ENCODE assay signal across 19 cellular contexts in genomic region chr11:121615506-121615905, GRCh38.
DNase-seq lines count a peak whose midpoint lies in the region; ATAC-seq and TF ChIP-seq lines count a peak whose summit lies in the region.
"Had no signal": no experiment of that assay in that cellular context is flagged by ENCODE, and none has a peak within 500 bp of the region (broad histone marks: within the 10 kb centered on the region; RNA-seq: fewer than 3 reads in every experiment).

No MANE protein-coding gene starts in this region.

- H3K36me3 ChIP-seq in CD4-positive, CD25-positive, alpha-beta regulatory T cell (ENCODE audit: control insufficient read depth, insufficient read depth, low read length) = peaks cover 100% of the 10 kb centered on the region
- H3K36me3 ChIP-seq in IMR-90 (ENCODE audit: control insufficient read depth, insufficient read depth, low read length) = no peaks in the 10 kb centered on the region
- no peaks in the 10 kb centered on the region for H3K36me3 ChIP-seq in brain microvascular endothelial cell (replicated peaks)

- H3K36me3 Mint-ChIP-seq in CD4-positive, CD25-positive, alpha-beta regulatory T cell = peaks cover 84% of the 10 kb centered on the region

- TF ChIP-seq CTCF in IMR-90 (conservative IDR thresholded peaks at IDR 0.05; ENCODE audit: low read depth, low read length) (no peak), brain microvascular endothelial cell (IDR thresholded peaks at IDR 0.05; ENCODE audit: low read depth, low read length, missing control alignments) (no peak), coronary artery (IDR thresholded peaks at IDR 0.05) (no peak)

- H3K9me3 ChIP-seq in CD4-positive, CD25-positive, alpha-beta regulatory T cell (ENCODE audit: control insufficient read depth in 2 of 2, low read length in 2 of 2) = no peaks in the 10 kb centered on the region
- no peaks in the 10 kb centered on the region for H3K9me3 ChIP-seq in IMR-90 (ENCODE audit: control insufficient read depth, insufficient read depth, low read length)
- H3K9me3 ChIP-seq: gastroesophageal sphincter, right lobe of liver had no signal

- peaks cover 0 to 8% (median 1%) of the 10 kb centered on the region in 4 donors for H3K4me1 Mint-ChIP-seq in CD4-positive, CD25-positive, alpha-beta regulatory T cell
- H3K4me1 Mint-ChIP-seq: activated CD4-positive, alpha-beta T cell treated with anti-CD3 and anti-CD28 coated beads, Interleukin-2, amount 10 ng/mL, durations not matched to agents 7 days and 5 days; B cell had no signal

- WGBS in IMR-90 (ENCODE audit: extremely low coverage in 2 of 2, insufficient read length in 1 of 2), 2 experiments = no CpG with 5 or more reads among the region's 3 CpGs

- H3K9me3 Mint-ChIP-seq in CD4-positive, CD25-positive, alpha-beta regulatory T cell = no peaks in the 10 kb centered on the region
- H3K9me3 Mint-ChIP-seq: activated CD4-positive, alpha-beta T cell treated with anti-CD3 and anti-CD28 coated beads, Interleukin-2, amount 10 ng/mL, durations not matched to agents 7 days and 5 days; activated naive CD8-positive, alpha-beta T cell treated with anti-CD3 and anti-CD28 coated beads, Interleukin-2, amount 10 ng/mL, durations not matched to agents 7 days and 5 days had no signal

- DNase-seq in CD4-positive, CD25-positive, alpha-beta regulatory T cell = no peak
- peak; percentile 82 for DNase-seq in IMR-90
- peak; percentile 46 for DNase-seq in brain microvascular endothelial cell
- peak; percentile 60 for DNase-seq in kidney tubule cell (ENCODE audit: low spot score)
- DNase-seq in left ventricle myocardium superior = no peak
- DNase-seq in NCI-H1092 treated with DMSO at 0.1 percent for 48 hours (lab: John Stamatoyannopoulos, UW) = no peak
- no peak for DNase-seq in coronary artery (ENCODE audit: low spot score)
- DNase-seq: activated CD4-positive, alpha-beta T cell treated with anti-CD3 and anti-CD28 coated beads, Interleukin-2, amount 10 ng/mL, durations not matched to agents 7 days and 5 days; activated naive CD8-positive, alpha-beta T cell treated with anti-CD3 and anti-CD28 coated beads, Interleukin-2, amount 10 ng/mL, durations not matched to agents 7 days and 5 days; Calu3; GDM1; NCI-H1105 treated with DMSO at 0.1 percent for 48 hours; NCI-H82; right lobe of liver had no signal

- no TSS peak for BruUV-seq in IMR-90 (replicated peaks; lab: Mats Ljungman, UMichigan)

- no peak overlapping the region for H2BK20ac ChIP-seq in IMR-90 (ENCODE audit: low read depth, low read length)

- H3K27me3 ChIP-seq in CD4-positive, CD25-positive, alpha-beta regulatory T cell (ENCODE audit: control insufficient read depth, insufficient read depth, low read length) = no peaks in the 10 kb centered on the region
- H3K27me3 ChIP-seq in IMR-90 (ENCODE audit: control insufficient read depth, insufficient read depth, low read length) = no peaks in the 10 kb centered on the region
- no peaks in the 10 kb centered on the region for H3K27me3 ChIP-seq in brain microvascular endothelial cell (replicated peaks)
- H3K27me3 ChIP-seq: gastroesophageal sphincter, right lobe of liver had no signal

- peaks cover 3% of the 10 kb centered on the region for H3K9me1 ChIP-seq in IMR-90 (ENCODE audit: insufficient read depth, low read length)

- H3K27ac ChIP-seq in CD4-positive, CD25-positive, alpha-beta regulatory T cell (ENCODE audit: insufficient read depth, low read length, poor library complexity, severe bottlenecking) = no peak overlapping the region
- H3K27ac ChIP-seq in IMR-90 (ENCODE audit: insufficient read depth, low read length) (no peak overlapping the region), brain microvascular endothelial cell (no peak overlapping the region), coronary artery (no peak overlapping the region)
- H3K27ac ChIP-seq: gastroesophageal sphincter, right lobe of liver had no signal

- no peaks in the 10 kb centered on the region for H4K20me1 ChIP-seq in IMR-90 (ENCODE audit: insufficient read depth, low read length)

- H2BK15ac ChIP-seq in IMR-90 (ENCODE audit: low read depth, low read length) = no peak overlapping the region

- no peak for TF ChIP-seq POLR2A in IMR-90 (IDR thresholded peaks at IDR 0.05; ENCODE audit: low read depth, low read length)

- H3K4me3 ChIP-seq in CD4-positive, CD25-positive, alpha-beta regulatory T cell (ENCODE audit: low read depth, low read length) = no peak overlapping the region
- H3K4me3 ChIP-seq in IMR-90 (ENCODE audit: insufficient read depth, low read depth, low read length) = no peak overlapping the region
- no peak overlapping the region for H3K4me3 ChIP-seq in brain microvascular endothelial cell (ENCODE audit: low read depth, low read length)
- H3K4me3 ChIP-seq in coronary artery = no peak overlapping the region
- H3K4me3 ChIP-seq: gastroesophageal sphincter, K562, right lobe of liver had no signal

- POLR2A ChIA-PET in IMR-90 (lab: Charles Lee; ENCODE audit: unreplicated experiment) = no interaction called here

- H3K4me3 Mint-ChIP-seq in CD4-positive, CD25-positive, alpha-beta regulatory T cell = no peak overlapping the region
- H3K4me3 Mint-ChIP-seq: activated CD4-positive, alpha-beta T cell treated with anti-CD3 and anti-CD28 coated beads, Interleukin-2, amount 10 ng/mL, durations not matched to agents 7 days and 5 days; activated naive CD8-positive, alpha-beta T cell treated with anti-CD3 and anti-CD28 coated beads, Interleukin-2, amount 10 ng/mL, durations not matched to agents 7 days and 5 days; B cell had no signal

- H3K27me3 Mint-ChIP-seq in CD4-positive, CD25-positive, alpha-beta regulatory T cell = no peaks in the 10 kb centered on the region
- H3K27me3 Mint-ChIP-seq: activated CD4-positive, alpha-beta T cell treated with anti-CD3 and anti-CD28 coated beads, Interleukin-2, amount 10 ng/mL, durations not matched to agents 7 days and 5 days; activated naive CD8-positive, alpha-beta T cell treated with anti-CD3 and anti-CD28 coated beads, Interleukin-2, amount 10 ng/mL, durations not matched to agents 7 days and 5 days; B cell had no signal

- H2AFZ ChIP-seq in IMR-90 (replicated peaks; ENCODE audit: low read length, poor library complexity) = no peak overlapping the region

- dilution Hi-C loops in IMR-90 (cut with HindIII; ENCODE audit: low sequenced_read_pairs, unreplicated experiment) = no loop called here

- H3K4me2 ChIP-seq in IMR-90 (ENCODE audit: low read depth, low read length) = no peak overlapping the region

- H3K56ac ChIP-seq in IMR-90 (ENCODE audit: extremely low read depth, insufficient read depth, low read length) = no peak overlapping the region

- no peaks in the 10 kb centered on the region for H3K79me1 ChIP-seq in IMR-90 (ENCODE audit: low read depth in 1 of 2, low read length in 2 of 2)

- intact Hi-C loops in IMR-90 (cut with micrococcal nuclease) = no loop called here
- intact Hi-C loops in left ventricle myocardium superior (cut with micrococcal nuclease) = no loop called here

- H4K91ac ChIP-seq in IMR-90 (ENCODE audit: insufficient read depth, low read depth, low read length) = no peak overlapping the region

- H3K23ac ChIP-seq in IMR-90 (ENCODE audit: low read depth, low read length) = no peak overlapping the region

- no peak overlapping the region for H2AK9ac ChIP-seq in IMR-90 (replicated peaks; ENCODE audit: low read depth, low read length, poor library complexity)

- no peak for ATAC-seq in CD4-positive, CD25-positive, alpha-beta regulatory T cell (ENCODE audit: low read depth in 2 of 2)
- ATAC-seq in IMR-90 (ENCODE audit: low read depth) (peak; percentile 84), HG03196 (IDR thresholded peaks at IDR 0.05; ENCODE audit: unreplicated experiment) (no peak), left ventricle myocardium superior (no peak)
- ATAC-seq: gastroesophageal sphincter, K562, Panc1 had no signal

- H3K18ac ChIP-seq in IMR-90 (ENCODE audit: low read depth, low read length) = no peak overlapping the region; the same call in 1 of the 2 replicates

- H3K4me1 ChIP-seq in CD4-positive, CD25-positive, alpha-beta regulatory T cell (ENCODE audit: control insufficient read depth, insufficient read depth, low read length, poor library complexity, severe bottlenecking) = no peaks in the 10 kb centered on the region
- peaks cover 2% of the 10 kb centered on the region; the same call in 1 of the 2 replicates for H3K4me1 ChIP-seq in IMR-90 (ENCODE audit: control insufficient read depth, insufficient read depth, low read length)
- H3K4me1 ChIP-seq: right lobe of liver had no signal

- 0 out of 2 replicates have a peak overlapping the region, but pooled peaks have one; percentile 46 for H3K14ac ChIP-seq in IMR-90 (replicated peaks; ENCODE audit: low read depth, low read length)

- no peak overlapping the region; a peak in 1 of 4 replicates for H4K8ac ChIP-seq in IMR-90 (ENCODE audit: low read depth in 2 of 2, low read length in 2 of 2)

- H2BK5ac ChIP-seq in IMR-90 (ENCODE audit: low read depth, low read length, poor library complexity, severe bottlenecking) = no peak overlapping the region

- H2AK5ac ChIP-seq in IMR-90 (ENCODE audit: low read depth, low read length) = peak overlapping the region; percentile 20; the same call in 1 of the 2 replicates

- no peak for TF ChIP-seq RAD21 in IMR-90 (IDR thresholded peaks at IDR 0.05; ENCODE audit: low read length)

- CTCF ChIA-PET in IMR-90 (lab: Yijun Ruan, JAX) = interaction anchor here (1.2 kb wide), 1 partner anchor 9 kb away, joined by 6 read pairs; no protein-coding TSS in a partner anchor

- no peak overlapping the region for H3K9ac ChIP-seq in IMR-90 (ENCODE audit: low read depth, low read length)

- peak overlapping the region in 2 of 3 donors; percentile 67 to 72 for H3K27ac Mint-ChIP-seq in CD4-positive, CD25-positive, alpha-beta regulatory T cell
- H3K27ac Mint-ChIP-seq: activated CD4-positive, alpha-beta T cell treated with anti-CD3 and anti-CD28 coated beads, Interleukin-2, amount 10 ng/mL, durations not matched to agents 7 days and 5 days; activated naive CD8-positive, alpha-beta T cell treated with anti-CD3 and anti-CD28 coated beads, Interleukin-2, amount 10 ng/mL, durations not matched to agents 7 days and 5 days; B cell had no signal

- peak overlapping the region; percentile 43 for H2BK120ac ChIP-seq in IMR-90 (ENCODE audit: low read depth, low read length)

- H3K4ac ChIP-seq in IMR-90 (ENCODE audit: low read depth, low read length) = 0 out of 2 replicates have a peak overlapping the region, but pooled peaks have one; percentile 17

- in situ Hi-C loops in IMR-90 (cut with MboI; ENCODE audit: low sequenced_read_pairs) = no loop called here
- in situ Hi-C loops in brain microvascular endothelial cell (cut with HindIII; ENCODE audit: low pct_ligation_motif_present, low sequenced_read_pairs) = no loop called here

- no peak overlapping the region for H4K5ac ChIP-seq in IMR-90 (ENCODE audit: low read depth, low read length)

Comparison
In these comparisons a context has a peak if more than half of its experiments do, and no peak if none do; other contexts are left out.
1. DNase-seq: peak in IMR-90 (single experiment), brain microvascular endothelial cell (single experiment) and kidney tubule cell (single experiment); none in CD4-positive, CD25-positive, alpha-beta regulatory T cell (0 of 3), left ventricle myocardium superior (single experiment), NCI-H1092 treated with DMSO at 0.1 percent for 48 hours (single experiment) and coronary artery (single experiment).